ENCODE assay signal across 33 cellular contexts in genomic region chr4:130141651-130142050, GRCh38.
"Had no signal": no experiment of that assay in that cellular context is flagged by ENCODE, and none has a peak within 500 bp of the region (broad histone marks: within the 10 kb centered on the region; RNA-seq: fewer than 3 reads in every experiment).

No MANE protein-coding gene starts in this region.

- DNase-seq: Karpas-422, Kasumi-1, MG63, MM.1S, MV-4-11, NCI-H1048, NCI-H1092, NCI-H1092 treated with DMSO at 0.1 percent for 48 hours, NCI-H1105, NCI-H1105 treated with DMSO at 0.1 percent for 48 hours, NCI-H1417, NCI-H1417 treated with DMSO at 0.1 percent for 48 hours, NCI-H1436, NCI-H1436 treated with DMSO at 0.1 percent for 48 hours, NCI-H146, NCI-H1694, NCI-H1694 treated with DMSO at 0.1 percent for 48 hours, NCI-H187, NCI-H187 treated with DMSO at 0.1 percent for 48 hours, NCI-H1930, NCI-H2029, NCI-H2029 treated with DMSO at 0.1 percent for 48 hours, NCI-H2081, NCI-H2081 treated with DMSO at 0.1 percent for 48 hours, NCI-H2107, NCI-H2171, NCI-H2171 treated with DMSO at 0.1 percent for 48 hours, NCI-H2227 treated with DMSO at 0.1 percent for 48 hours, NCI-H226, NCI-H345, NCI-H446, NCI-H446 treated with DMSO at 0.1 percent for 48 hours, NCI-H510A had no signal
